Comparison of ENCODE assay signal across 8 cellular contexts in the genomic region with DNA sequence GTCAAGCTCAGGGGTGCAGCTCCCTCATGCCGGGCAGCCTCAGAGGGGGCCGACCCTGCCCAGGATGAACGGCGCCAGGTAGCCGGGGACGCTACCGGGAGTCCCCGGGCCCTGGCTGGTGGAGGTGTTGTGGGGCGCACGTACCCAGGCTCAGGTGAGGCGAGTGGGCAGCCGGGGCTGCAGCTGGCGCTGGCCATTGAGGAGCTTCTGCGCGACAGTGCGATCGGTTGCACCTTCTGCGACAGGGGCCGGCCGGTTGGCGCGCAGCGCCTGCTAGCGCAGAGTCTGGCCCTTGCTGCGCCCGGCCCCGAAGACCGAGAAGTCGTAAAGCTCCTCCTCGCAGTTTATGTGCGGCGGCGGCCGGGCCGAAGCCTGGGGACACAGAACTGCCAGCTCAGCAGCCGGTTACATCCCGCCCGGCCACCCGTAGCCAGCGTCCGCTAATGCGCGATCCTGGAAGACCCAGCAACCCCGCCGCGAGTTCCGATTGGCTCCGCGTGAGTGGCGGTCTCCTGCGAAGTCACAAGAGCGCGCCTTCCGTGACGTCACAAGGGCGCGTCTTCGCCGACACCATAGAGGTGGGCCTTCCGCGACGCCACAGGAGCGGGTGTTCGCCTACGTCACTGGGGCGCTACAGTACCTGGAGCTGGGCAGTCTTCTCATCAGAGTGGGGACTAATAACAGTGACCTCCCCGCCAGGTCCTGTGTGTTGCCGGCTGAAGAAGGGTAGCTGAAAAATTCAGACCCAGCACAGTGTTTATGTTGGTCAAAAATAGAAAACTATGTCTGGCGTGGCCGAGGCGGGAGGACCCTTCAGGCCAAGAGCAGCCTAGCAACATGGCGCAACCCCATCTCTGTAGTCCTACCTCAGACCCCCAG.
A peak's percentile ranks its signal among the peaks of the same experiment; 100 is the strongest.
DNase-seq lines count a peak whose midpoint lies in the region; ATAC-seq and FAIRE-seq lines count a peak whose summit lies in the region.

No MANE protein-coding gene starts in this region.

- peak; percentile 39 for FAIRE-seq in A204.1 (lab: Jason Lieb, UNC)

- ATAC-seq in GM18858 (IDR thresholded peaks at IDR 0.05; ENCODE audit: unreplicated experiment) = peak; percentile 99
- ATAC-seq in HG03066 (IDR thresholded peaks at IDR 0.05; ENCODE audit: low read depth, unreplicated experiment) = peak; percentile 100

- DNase-seq in NCI-H2107 treated with DMSO at 0.1 percent for 48 hours (lab: John Stamatoyannopoulos, UW; ENCODE audit: unreplicated experiment) (peak; percentile 90), UCSD-AML1 (lab: John Stamatoyannopoulos, UW; ENCODE audit: unreplicated experiment) (peak; percentile 91), brain pericyte (ENCODE audit: low read depth, low spot score) (peak; percentile 96), skeletal muscle cell (ENCODE audit: low read depth) (peak; percentile 96)

- peak overlapping the region; percentile 78 for H3K4me3 ChIP-seq in iPS-11a (ENCODE audit: low read depth, low read length)
- H3K4me3 ChIP-seq in skeletal muscle cell (ENCODE audit: low read depth, low read length) = peak overlapping the region; percentile 75

Comparison
In these comparisons a context has a peak if more than half of its experiments do, and no peak if none do; other contexts are left out.
1. Peak in every context shown above with its lines: DNase-seq, ATAC-seq and H3K4me3 ChIP-seq.